Comparison of ENCODE assay signal across 1 cellular context in the genomic region with DNA sequence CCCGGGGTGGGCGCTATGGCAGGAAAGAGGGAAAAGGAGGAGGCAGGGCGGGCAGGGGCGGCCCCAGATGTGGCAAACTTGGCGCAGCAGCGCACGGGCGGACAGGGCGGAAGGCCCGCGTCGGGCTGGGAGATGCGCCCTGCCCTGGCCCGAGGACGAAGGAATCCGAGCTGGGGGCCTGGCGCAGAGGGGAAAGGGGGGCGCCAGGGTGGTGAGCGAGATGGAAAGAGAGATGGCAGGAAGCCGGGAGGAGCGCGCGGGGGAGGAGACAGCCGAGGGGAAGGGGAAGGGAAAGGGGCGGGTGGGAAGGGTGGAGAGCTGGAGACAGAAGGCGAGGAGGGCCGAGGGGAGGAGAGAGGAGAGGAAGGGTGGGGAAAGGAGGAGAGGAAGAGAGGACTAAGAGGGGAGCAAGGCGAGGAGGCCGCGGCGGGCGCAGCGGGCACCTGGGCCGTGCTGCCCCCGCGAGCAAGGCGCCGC.
TF ChIP-seq lines count a peak whose summit lies in the region.

A gene (plus strand): TSS at position 380 of the 477 bp plus-strand sequence. CDS start 147 bp downstream, outside the sequence.

TF ChIP-seq in HEK293, 187 proteins besides CTCF, POLR2A, EP300 and RAD21 (continued from another document):
- TF ChIP-seq, protein P1, sequence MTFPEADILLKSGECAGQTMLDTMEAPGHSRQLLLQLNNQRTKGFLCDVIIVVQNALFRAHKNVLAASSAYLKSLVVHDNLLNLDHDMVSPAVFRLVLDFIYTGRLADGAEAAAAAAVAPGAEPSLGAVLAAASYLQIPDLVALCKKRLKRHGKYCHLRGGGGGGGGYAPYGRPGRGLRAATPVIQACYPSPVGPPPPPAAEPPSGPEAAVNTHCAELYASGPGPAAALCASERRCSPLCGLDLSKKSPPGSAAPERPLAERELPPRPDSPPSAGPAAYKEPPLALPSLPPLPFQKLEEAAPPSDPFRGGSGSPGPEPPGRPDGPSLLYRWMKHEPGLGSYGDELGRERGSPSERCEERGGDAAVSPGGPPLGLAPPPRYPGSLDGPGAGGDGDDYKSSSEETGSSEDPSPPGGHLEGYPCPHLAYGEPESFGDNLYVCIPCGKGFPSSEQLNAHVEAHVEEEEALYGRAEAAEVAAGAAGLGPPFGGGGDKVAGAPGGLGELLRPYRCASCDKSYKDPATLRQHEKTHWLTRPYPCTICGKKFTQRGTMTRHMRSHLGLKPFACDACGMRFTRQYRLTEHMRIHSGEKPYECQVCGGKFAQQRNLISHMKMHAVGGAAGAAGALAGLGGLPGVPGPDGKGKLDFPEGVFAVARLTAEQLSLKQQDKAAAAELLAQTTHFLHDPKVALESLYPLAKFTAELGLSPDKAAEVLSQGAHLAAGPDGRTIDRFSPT (tag by site-specific recombination; IDR thresholded peaks at IDR 0.05): peak; percentile 84
- TF ChIP-seq ZNF202 (tag by site-specific recombination; IDR thresholded peaks at IDR 0.05; ENCODE audit: borderline replicate concordance) (no peak), ZXDB (tag by site-specific recombination; IDR thresholded peaks at IDR 0.05) (peak; percentile 32), ZBTB48 (tag by site-specific recombination; IDR thresholded peaks at IDR 0.05) (no peak), ZNF473 (tag by site-specific recombination; IDR thresholded peaks at IDR 0.05) (no peak), ZNF791 (tag by site-specific recombination; IDR thresholded peaks at IDR 0.05) (no peak), OSR2 (tag by site-specific recombination; IDR thresholded peaks at IDR 0.05) (no peak), ZNF776 (tag by site-specific recombination; IDR thresholded peaks at IDR 0.05; ENCODE audit: borderline replicate concordance) (no peak), ZNF626 (tag by site-specific recombination; IDR thresholded peaks at IDR 0.05) (no peak), ZNF529 (tag by site-specific recombination; IDR thresholded peaks at IDR 0.05; ENCODE audit: insufficient replicate concordance) (no peak), ZNF830 (tag by site-specific recombination; IDR thresholded peaks at IDR 0.05; ENCODE audit: low read depth) (no peak)
- TF ChIP-seq, protein P2, sequence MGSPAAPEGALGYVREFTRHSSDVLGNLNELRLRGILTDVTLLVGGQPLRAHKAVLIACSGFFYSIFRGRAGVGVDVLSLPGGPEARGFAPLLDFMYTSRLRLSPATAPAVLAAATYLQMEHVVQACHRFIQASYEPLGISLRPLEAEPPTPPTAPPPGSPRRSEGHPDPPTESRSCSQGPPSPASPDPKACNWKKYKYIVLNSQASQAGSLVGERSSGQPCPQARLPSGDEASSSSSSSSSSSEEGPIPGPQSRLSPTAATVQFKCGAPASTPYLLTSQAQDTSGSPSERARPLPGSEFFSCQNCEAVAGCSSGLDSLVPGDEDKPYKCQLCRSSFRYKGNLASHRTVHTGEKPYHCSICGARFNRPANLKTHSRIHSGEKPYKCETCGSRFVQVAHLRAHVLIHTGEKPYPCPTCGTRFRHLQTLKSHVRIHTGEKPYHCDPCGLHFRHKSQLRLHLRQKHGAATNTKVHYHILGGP (tag by site-specific recombination; IDR thresholded peaks at IDR 0.05): no peak
- TF ChIP-seq, protein P3, sequence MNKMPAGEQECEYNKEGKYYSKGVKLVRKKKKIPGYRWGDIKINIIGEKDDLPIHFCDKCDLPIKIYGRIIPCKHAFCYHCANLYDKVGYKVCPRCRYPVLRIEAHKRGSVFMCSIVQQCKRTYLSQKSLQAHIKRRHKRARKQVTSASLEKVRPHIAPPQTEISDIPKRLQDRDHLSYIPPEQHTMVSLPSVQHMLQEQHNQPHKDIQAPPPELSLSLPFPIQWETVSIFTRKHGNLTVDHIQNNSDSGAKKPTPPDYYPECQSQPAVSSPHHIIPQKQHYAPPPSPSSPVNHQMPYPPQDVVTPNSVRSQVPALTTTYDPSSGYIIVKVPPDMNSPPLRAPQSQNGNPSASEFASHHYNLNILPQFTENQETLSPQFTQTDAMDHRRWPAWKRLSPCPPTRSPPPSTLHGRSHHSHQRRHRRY (tag by site-specific recombination; IDR thresholded peaks at IDR 0.05): no peak
- TF ChIP-seq, protein P4, sequence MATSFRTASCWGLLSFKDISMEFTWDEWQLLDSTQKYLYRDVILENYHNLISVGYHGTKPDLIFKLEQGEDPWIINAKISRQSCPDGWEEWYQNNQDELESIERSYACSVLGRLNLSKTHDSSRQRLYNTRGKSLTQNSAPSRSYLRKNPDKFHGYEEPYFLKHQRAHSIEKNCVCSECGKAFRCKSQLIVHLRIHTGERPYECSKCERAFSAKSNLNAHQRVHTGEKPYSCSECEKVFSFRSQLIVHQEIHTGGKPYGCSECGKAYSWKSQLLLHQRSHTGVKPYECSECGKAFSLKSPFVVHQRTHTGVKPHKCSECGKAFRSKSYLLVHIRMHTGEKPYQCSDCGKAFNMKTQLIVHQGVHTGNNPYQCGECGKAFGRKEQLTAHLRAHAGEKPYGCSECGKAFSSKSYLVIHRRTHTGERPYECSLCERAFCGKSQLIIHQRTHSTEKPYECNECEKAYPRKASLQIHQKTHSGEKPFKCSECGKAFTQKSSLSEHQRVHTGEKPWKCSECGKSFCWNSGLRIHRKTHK (tag by site-specific recombination; IDR thresholded peaks at IDR 0.05): no peak
